In the genomic region with DNA sequence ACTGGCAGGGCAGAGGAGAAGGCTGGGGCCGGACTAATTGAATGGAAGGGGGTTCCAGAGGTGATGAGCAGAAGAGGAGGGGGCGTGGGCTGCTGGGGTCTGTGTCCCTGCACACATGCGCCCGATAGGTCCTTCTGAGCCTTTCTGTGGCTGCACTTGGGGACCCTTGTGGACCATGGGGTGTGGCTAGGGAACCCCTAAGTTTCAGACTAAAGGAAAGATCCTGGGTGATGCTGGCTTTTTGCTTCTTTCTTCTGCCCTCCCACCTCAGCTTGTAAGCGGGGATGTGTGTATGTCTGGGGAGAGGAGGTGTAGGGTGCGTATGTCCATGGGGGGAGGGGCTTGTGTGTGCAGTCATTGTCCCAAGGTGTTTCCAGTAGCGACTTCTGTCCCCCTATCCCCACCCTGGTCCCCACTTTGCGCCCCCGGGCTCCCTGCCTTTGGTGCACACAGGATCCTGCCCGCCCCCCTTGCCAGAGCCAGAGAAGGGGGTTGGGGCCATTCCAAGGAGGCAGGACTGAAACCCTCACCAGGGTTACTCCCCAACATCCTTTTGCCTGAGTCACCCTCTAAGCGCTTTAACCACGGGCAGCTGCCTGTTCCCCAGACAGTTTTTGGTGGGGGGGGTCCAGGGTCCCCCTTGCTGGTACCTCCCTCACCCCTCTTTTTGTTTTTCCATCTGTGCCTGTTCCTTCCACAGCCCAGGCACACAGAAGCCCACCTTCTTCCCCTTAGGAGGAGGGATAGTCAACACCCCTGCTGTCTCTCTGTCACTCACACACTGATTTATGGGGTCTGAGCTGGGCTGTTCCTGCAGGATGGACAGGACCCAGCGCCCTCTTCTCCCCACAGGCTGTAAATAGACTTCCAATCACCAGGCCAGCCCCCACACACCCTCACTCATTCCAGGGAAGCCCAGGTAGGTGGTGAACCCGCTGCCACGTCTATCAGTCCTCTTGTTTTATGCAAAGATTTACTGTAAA, we compare ENCODE assay signal across 9 cellular contexts.
DNase-seq lines count a peak whose midpoint lies in the region; ATAC-seq and TF ChIP-seq lines count a peak whose summit lies in the region.
"Had no signal": no experiment of that assay in that cellular context is flagged by ENCODE, and none has a peak within 500 bp of the region (broad histone marks: within the 10 kb centered on the region; RNA-seq: fewer than 3 reads in every experiment).

No MANE protein-coding gene starts in this region.

- intact Hi-C loops in CD8-positive, alpha-beta T cell (cut with DNase I, micrococcal nuclease) = no loop called here
- intact Hi-C loops in naive thymus-derived CD4-positive, alpha-beta T cell (cut with micrococcal nuclease) = no loop called here

- H3K27ac Mint-ChIP-seq in CD8-positive, alpha-beta T cell = no peak overlapping the region
- H3K27ac Mint-ChIP-seq in endodermal cell = no peak overlapping the region
- no peak overlapping the region for H3K27ac Mint-ChIP-seq in naive thymus-derived CD4-positive, alpha-beta T cell

- CTCF ChIA-PET in CD8-positive, alpha-beta T cell (lab: Charles Lee) = interaction anchor here (0.9 kb wide), 1 partner anchor 19 kb away, joined by 3 read pairs; no protein-coding TSS in a partner anchor
- CTCF ChIA-PET in naive thymus-derived CD4-positive, alpha-beta T cell (lab: Charles Lee) = interaction anchor here (0.7 kb wide), 1 partner anchor 220 kb away, joined by 3 read pairs; no protein-coding TSS in a partner anchor

- DNase-seq in CD8-positive, alpha-beta T cell = no peak
- DNase-seq in endodermal cell (peak; percentile 64), GM19238 (ENCODE audit: insufficient read length, low spot score) (no peak)
- no peak for DNase-seq in naive thymus-derived CD4-positive, alpha-beta T cell
- no peak for DNase-seq in stimulated activated naive CD4-positive, alpha-beta T cell (lab: John Stamatoyannopoulos, UW)
- DNase-seq in activated effector memory CD4-positive, alpha-beta T cell treated with Interleukin-2 at 50 U/mL for 16 hours = no peak

- ATAC-seq in CD8-positive, alpha-beta T cell = no peak
- ATAC-seq in naive thymus-derived CD4-positive, alpha-beta T cell = no peak
- no peak for ATAC-seq in HG03469 (IDR thresholded peaks at IDR 0.05; ENCODE audit: unreplicated experiment)

- no peak overlapping the region for H3K4me3 ChIP-seq in CD8-positive, alpha-beta T cell (ENCODE audit: low read depth, low read length)
- H3K4me3 ChIP-seq in HUES6 (ENCODE audit: low read depth, low read length) (peak overlapping the region; percentile 54), endodermal cell (ENCODE audit: low read length) (no peak overlapping the region)
- H3K4me3 ChIP-seq in naive thymus-derived CD4-positive, alpha-beta T cell (ENCODE audit: low read length) = no peak overlapping the region
- H3K4me3 ChIP-seq: SJSA1 had no signal

- no peak overlapping the region for H3K27ac ChIP-seq in CD8-positive, alpha-beta T cell (ENCODE audit: low read depth, low read length)
- H3K27ac ChIP-seq in HUES6 (ENCODE audit: low read depth, low read length) (no peak overlapping the region), endodermal cell (ENCODE audit: low read depth, low read length) (no peak overlapping the region)
- H3K27ac ChIP-seq in naive thymus-derived CD4-positive, alpha-beta T cell (ENCODE audit: low read depth, low read length) = no peak overlapping the region
- H3K27ac ChIP-seq: SJSA1 had no signal

- H3K4me3 Mint-ChIP-seq in CD8-positive, alpha-beta T cell = peak overlapping the region; percentile 45
- H3K4me3 Mint-ChIP-seq in endodermal cell = peak overlapping the region; percentile 42
- H3K4me3 Mint-ChIP-seq in naive thymus-derived CD4-positive, alpha-beta T cell = peak overlapping the region in 9 of 10 donors; percentile 39 to 75 (median 54)

- POLR2A ChIA-PET in CD8-positive, alpha-beta T cell (lab: Charles Lee) = no interaction called here
- POLR2A ChIA-PET in naive thymus-derived CD4-positive, alpha-beta T cell (lab: Charles Lee) = no interaction called here

- H3K9me3 ChIP-seq in CD8-positive, alpha-beta T cell (ENCODE audit: low read length) = no peaks in the 10 kb centered on the region
- H3K9me3 ChIP-seq in HUES6 (ENCODE audit: control insufficient read depth, insufficient read depth, low read depth, low read length) = no peaks in the 10 kb centered on the region
- H3K9me3 ChIP-seq in endodermal cell (ENCODE audit: control insufficient read depth, low read length) = no peaks in the 10 kb centered on the region
- H3K9me3 ChIP-seq in naive thymus-derived CD4-positive, alpha-beta T cell (ENCODE audit: control insufficient read depth in 2 of 3, low read length in 3 of 3) = no peaks in the 10 kb centered on the region
- H3K9me3 ChIP-seq: SJSA1 had no signal

- H3K27me3 Mint-ChIP-seq in CD8-positive, alpha-beta T cell (ENCODE audit: low read depth) = peaks cover 41% of the 10 kb centered on the region
- peaks cover 48% of the 10 kb centered on the region for H3K27me3 Mint-ChIP-seq in endodermal cell (ENCODE audit: insufficient read depth)
- peaks cover 44 to 50% (median 46%) of the 10 kb centered on the region in 5 donors for H3K27me3 Mint-ChIP-seq in naive thymus-derived CD4-positive, alpha-beta T cell

- no peak for TF ChIP-seq CTCF in CD8-positive, alpha-beta T cell (IDR thresholded peaks at IDR 0.05)
- no peak for TF ChIP-seq CTCF in endodermal cell (conservative IDR thresholded peaks at IDR 0.05)

- H3K9me3 Mint-ChIP-seq in CD8-positive, alpha-beta T cell = no peaks in the 10 kb centered on the region
- no peaks in the 10 kb centered on the region for H3K9me3 Mint-ChIP-seq in endodermal cell
- peaks cover 0 to 1% (median 0%) of the 10 kb centered on the region in 11 donors for H3K9me3 Mint-ChIP-seq in naive thymus-derived CD4-positive, alpha-beta T cell

- H3K9ac ChIP-seq in HUES6 (ENCODE audit: low read length) (no peak overlapping the region), endodermal cell (ENCODE audit: extremely low read depth, low read length, poor library complexity, severe bottlenecking) (no peak overlapping the region)

- H3K4me1 ChIP-seq in CD8-positive, alpha-beta T cell (ENCODE audit: insufficient read depth, low read length) = no peaks in the 10 kb centered on the region
- H3K4me1 ChIP-seq in HUES6 (ENCODE audit: control insufficient read depth, insufficient read depth, low read length) (peaks cover 26% of the 10 kb centered on the region), endodermal cell (ENCODE audit: control insufficient read depth, insufficient read depth, low read length) (no peaks in the 10 kb centered on the region)
- peaks cover 0 to 4% of the 10 kb centered on the region in 2 donors for H3K4me1 ChIP-seq in naive thymus-derived CD4-positive, alpha-beta T cell (ENCODE audit: control insufficient read depth in 2 of 2, insufficient read depth in 2 of 2, low read length in 2 of 2)
- H3K4me1 ChIP-seq: SJSA1 had no signal

- H3K27me3 ChIP-seq in CD8-positive, alpha-beta T cell (ENCODE audit: insufficient read depth, low read length) = peaks cover 9% of the 10 kb centered on the region
- H3K27me3 ChIP-seq in HUES6 (ENCODE audit: control insufficient read depth, insufficient read depth, low read length) (peaks cover 32% of the 10 kb centered on the region), endodermal cell (ENCODE audit: control insufficient read depth, insufficient read depth, low read length, poor library complexity, severe bottlenecking) (peaks cover 35% of the 10 kb centered on the region)
- H3K27me3 ChIP-seq in naive thymus-derived CD4-positive, alpha-beta T cell (ENCODE audit: control insufficient read depth in 2 of 2, insufficient read depth in 2 of 2, low read length in 2 of 2) = peaks cover 0 to 8% of the 10 kb centered on the region in 2 donors
- H3K27me3 ChIP-seq: SJSA1 had no signal

- H3K36me3 Mint-ChIP-seq in CD8-positive, alpha-beta T cell = no peaks in the 10 kb centered on the region
- no peaks in the 10 kb centered on the region for H3K36me3 Mint-ChIP-seq in endodermal cell (ENCODE audit: low read depth)
- H3K36me3 Mint-ChIP-seq in naive thymus-derived CD4-positive, alpha-beta T cell = peaks cover 0 to 4% (median 0%) of the 10 kb centered on the region in 5 donors

- peaks cover 9% of the 10 kb centered on the region for H3K4me1 Mint-ChIP-seq in CD8-positive, alpha-beta T cell (ENCODE audit: low read depth)
- H3K4me1 Mint-ChIP-seq in endodermal cell = peaks cover 12% of the 10 kb centered on the region
- H3K4me1 Mint-ChIP-seq in naive thymus-derived CD4-positive, alpha-beta T cell = peaks cover 8 to 20% (median 11%) of the 10 kb centered on the region in 7 donors

- 28 to 44% methylated on average over 4 to 13 of the region's 15 CpGs for WGBS in endodermal cell (ENCODE audit: insufficient coverage in 1 of 2, insufficient read length in 1 of 2), 2 experiments

- H3K36me3 ChIP-seq in CD8-positive, alpha-beta T cell (ENCODE audit: insufficient read depth, low read length) = no peaks in the 10 kb centered on the region
- peaks cover 4% of the 10 kb centered on the region; the same call in 1 of the 2 replicates for H3K36me3 ChIP-seq in HUES6 (ENCODE audit: control insufficient read depth, insufficient read depth, low read length)
- H3K36me3 ChIP-seq in endodermal cell (ENCODE audit: control insufficient read depth, insufficient read depth, low read length) = no peaks in the 10 kb centered on the region
- H3K36me3 ChIP-seq in naive thymus-derived CD4-positive, alpha-beta T cell (ENCODE audit: control insufficient read depth in 2 of 3, insufficient read depth in 3 of 3, low read length in 3 of 3) = no peaks in the 10 kb centered on the region
